Comparison of ENCODE assay signal across 1 cellular context in the genomic region with DNA sequence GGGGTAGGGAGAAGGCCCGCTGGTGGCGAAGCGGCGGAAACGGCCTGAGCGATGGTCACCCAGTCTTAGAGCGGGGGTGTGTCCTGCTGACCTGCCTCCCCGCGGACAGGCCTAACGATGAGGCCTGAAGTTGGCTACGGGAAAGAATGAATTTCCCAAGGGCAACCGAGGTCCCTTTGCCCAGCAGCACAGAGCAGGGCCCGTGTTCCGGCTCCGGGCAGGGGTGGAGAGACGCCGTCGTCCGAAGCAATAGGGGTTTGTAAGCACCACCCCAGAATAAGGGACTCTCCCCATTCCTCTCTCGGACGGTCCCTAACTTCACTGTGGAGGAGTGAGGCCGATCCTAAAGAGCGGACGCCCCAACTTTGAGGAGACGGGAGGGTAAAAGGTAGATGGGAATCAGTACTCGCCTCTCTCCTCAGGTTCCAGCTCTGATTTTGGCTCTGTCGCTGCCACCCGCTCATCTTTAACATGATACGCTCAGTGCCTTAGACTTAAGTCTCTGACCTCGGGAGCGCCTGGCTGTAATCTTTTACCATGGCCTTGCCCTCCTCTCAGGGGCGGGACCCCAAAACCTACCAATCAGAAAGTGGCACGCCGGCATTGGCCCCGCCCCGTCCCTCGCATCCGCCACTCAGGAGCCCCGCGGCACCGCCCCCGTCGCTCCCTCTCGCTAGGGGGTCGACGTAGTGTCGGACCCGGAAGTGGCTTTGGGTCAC.
A peak's percentile ranks its signal among the peaks of the same experiment; 100 is the strongest.
TF ChIP-seq lines count a peak whose summit lies in the region.

A gene with protein sequence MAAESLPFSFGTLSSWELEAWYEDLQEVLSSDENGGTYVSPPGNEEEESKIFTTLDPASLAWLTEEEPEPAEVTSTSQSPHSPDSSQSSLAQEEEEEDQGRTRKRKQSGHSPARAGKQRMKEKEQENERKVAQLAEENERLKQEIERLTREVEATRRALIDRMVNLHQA (minus strand): TSS at position 507 of the 719 bp plus-strand sequence. CDS start 3,108 bp downstream, outside the sequence.

TF ChIP-seq in SK-N-SH, 30 proteins besides CTCF, POLR2A, EP300 and RAD21 (continued from another document):
- TF ChIP-seq, protein P1, sequence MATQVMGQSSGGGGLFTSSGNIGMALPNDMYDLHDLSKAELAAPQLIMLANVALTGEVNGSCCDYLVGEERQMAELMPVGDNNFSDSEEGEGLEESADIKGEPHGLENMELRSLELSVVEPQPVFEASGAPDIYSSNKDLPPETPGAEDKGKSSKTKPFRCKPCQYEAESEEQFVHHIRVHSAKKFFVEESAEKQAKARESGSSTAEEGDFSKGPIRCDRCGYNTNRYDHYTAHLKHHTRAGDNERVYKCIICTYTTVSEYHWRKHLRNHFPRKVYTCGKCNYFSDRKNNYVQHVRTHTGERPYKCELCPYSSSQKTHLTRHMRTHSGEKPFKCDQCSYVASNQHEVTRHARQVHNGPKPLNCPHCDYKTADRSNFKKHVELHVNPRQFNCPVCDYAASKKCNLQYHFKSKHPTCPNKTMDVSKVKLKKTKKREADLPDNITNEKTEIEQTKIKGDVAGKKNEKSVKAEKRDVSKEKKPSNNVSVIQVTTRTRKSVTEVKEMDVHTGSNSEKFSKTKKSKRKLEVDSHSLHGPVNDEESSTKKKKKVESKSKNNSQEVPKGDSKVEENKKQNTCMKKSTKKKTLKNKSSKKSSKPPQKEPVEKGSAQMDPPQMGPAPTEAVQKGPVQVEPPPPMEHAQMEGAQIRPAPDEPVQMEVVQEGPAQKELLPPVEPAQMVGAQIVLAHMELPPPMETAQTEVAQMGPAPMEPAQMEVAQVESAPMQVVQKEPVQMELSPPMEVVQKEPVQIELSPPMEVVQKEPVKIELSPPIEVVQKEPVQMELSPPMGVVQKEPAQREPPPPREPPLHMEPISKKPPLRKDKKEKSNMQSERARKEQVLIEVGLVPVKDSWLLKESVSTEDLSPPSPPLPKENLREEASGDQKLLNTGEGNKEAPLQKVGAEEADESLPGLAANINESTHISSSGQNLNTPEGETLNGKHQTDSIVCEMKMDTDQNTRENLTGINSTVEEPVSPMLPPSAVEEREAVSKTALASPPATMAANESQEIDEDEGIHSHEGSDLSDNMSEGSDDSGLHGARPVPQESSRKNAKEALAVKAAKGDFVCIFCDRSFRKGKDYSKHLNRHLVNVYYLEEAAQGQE (IDR thresholded peaks at IDR 0.05; ENCODE audit: low read depth, low read length): peak; percentile 41; the same call in 1 of the 2 replicates
- TF ChIP-seq FOXJ3 (CRISPR knock-in tag; IDR thresholded peaks at IDR 0.05): no peak
- TF ChIP-seq RFX5 (IDR thresholded peaks at IDR 0.05; ENCODE audit: low read length): no peak
- TF ChIP-seq RXRA (IDR thresholded peaks at IDR 0.05; ENCODE audit: borderline replicate concordance, low read depth): peak; percentile 60; the same call in 1 of the 2 replicates
- peak; percentile 91; the same call in 1 of the 2 replicates for TF ChIP-seq SIN3A (IDR thresholded peaks at IDR 0.05; ENCODE audit: borderline replicate concordance, low read depth, low read length)
- TF ChIP-seq YY1 (IDR thresholded peaks at IDR 0.05; ENCODE audit: low read depth): no peak
- peak; percentile 96 for TF ChIP-seq ELF1 (IDR thresholded peaks at IDR 0.05)
- TF ChIP-seq, protein P2, sequence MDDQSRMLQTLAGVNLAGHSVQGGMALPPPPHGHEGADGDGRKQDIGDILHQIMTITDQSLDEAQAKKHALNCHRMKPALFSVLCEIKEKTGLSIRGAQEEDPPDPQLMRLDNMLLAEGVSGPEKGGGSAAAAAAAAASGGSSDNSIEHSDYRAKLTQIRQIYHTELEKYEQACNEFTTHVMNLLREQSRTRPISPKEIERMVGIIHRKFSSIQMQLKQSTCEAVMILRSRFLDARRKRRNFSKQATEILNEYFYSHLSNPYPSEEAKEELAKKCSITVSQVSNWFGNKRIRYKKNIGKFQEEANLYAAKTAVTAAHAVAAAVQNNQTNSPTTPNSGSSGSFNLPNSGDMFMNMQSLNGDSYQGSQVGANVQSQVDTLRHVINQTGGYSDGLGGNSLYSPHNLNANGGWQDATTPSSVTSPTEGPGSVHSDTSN (IDR thresholded peaks at IDR 0.05): peak; percentile 67
- 0 out of 2 replicates have a peak, but pooled peaks have one; percentile 79 for TF ChIP-seq FOSL2 (IDR thresholded peaks at IDR 0.05; ENCODE audit: borderline replicate concordance, low read depth)
